ENCODE assay signal across 9 cellular contexts in genomic region chr1:67427947-67428346, GRCh38. TPM values are rescaled to one million over a fixed set of nuclear protein-coding genes. Genes with fewer than 3 reads are reported as not detected.
A peak's percentile ranks its signal among the peaks of the same experiment; 100 is the strongest.
DNase-seq lines count a peak whose midpoint lies in the region; ATAC-seq and TF ChIP-seq lines count a peak whose summit lies in the region.
"Had no signal": no experiment of that assay in that cellular context is flagged by ENCODE, and none has a peak within 500 bp of the region (broad histone marks: within the 10 kb centered on the region; RNA-seq: fewer than 3 reads in every experiment).

No MANE protein-coding gene starts in this region.

- H3K4me1 Mint-ChIP-seq in progenitor cell of endocrine pancreas (ENCODE audit: low read depth) = peaks cover 31% of the 10 kb centered on the region

- H3K4me1 ChIP-seq in ES-I3 (ENCODE audit: insufficient read depth, low read length) = peaks cover 7% of the 10 kb centered on the region; the same call in 1 of the 2 replicates
- H3K4me1 ChIP-seq in esophagus squamous epithelium = peaks cover 6 to 63% (median 27%) of the 10 kb centered on the region in 3 donors

- peak overlapping the region; percentile 93 for H3K9ac ChIP-seq in ES-I3 (ENCODE audit: low read depth, low read length)

- H3K36me3 Mint-ChIP-seq in progenitor cell of endocrine pancreas (ENCODE audit: insufficient read depth) = peaks cover 29% of the 10 kb centered on the region

- peak overlapping the region in 3 of 4 donors; percentile 94 to 99 (median 97) for H3K27ac ChIP-seq in esophagus squamous epithelium

- TF ChIP-seq CTCF in esophagus squamous epithelium (IDR thresholded peaks at IDR 0.05) (no peak), progenitor cell of endocrine pancreas (IDR thresholded peaks at IDR 0.05; ENCODE audit: unreplicated experiment) (no peak)

- peak overlapping the region; percentile 96 for H3K27ac Mint-ChIP-seq in progenitor cell of endocrine pancreas

- H3K36me3 ChIP-seq in ES-I3 (ENCODE audit: insufficient read depth, low read length) = peaks cover 16% of the 10 kb centered on the region
- peaks cover 4 to 34% (median 23%) of the 10 kb centered on the region in 3 donors for H3K36me3 ChIP-seq in esophagus squamous epithelium

- H3K27me3 Mint-ChIP-seq in progenitor cell of endocrine pancreas = no peaks in the 10 kb centered on the region

- H3K4me3 ChIP-seq in esophagus squamous epithelium = peak overlapping the region; percentile 73 to 94 (median 84)

- no peaks in the 10 kb centered on the region for H3K9me3 ChIP-seq in ES-I3 (ENCODE audit: control insufficient read depth, insufficient read depth, low read length)
- no peaks in the 10 kb centered on the region for H3K9me3 ChIP-seq in esophagus squamous epithelium

- ATAC-seq in GM21528 (IDR thresholded peaks at IDR 0.05; ENCODE audit: low FRiP score, unreplicated experiment) = no peak

- no peaks in the 10 kb centered on the region for H3K9me3 Mint-ChIP-seq in progenitor cell of endocrine pancreas (ENCODE audit: low read depth)

- in situ Hi-C loops in KBM-7 (cut with MboI; ENCODE audit: low pct_unique_long_range_greater_than_20kb, low sequenced_read_pairs) = no loop called here

- DNase-seq in RKO (ENCODE audit: low spot score) = peak; percentile 28
- no peak for DNase-seq in esophagus squamous epithelium (lab: John Stamatoyannopoulos, UW)
- no peak for DNase-seq in progenitor cell of endocrine pancreas (ENCODE audit: low spot score, unreplicated experiment)
- DNase-seq in cerebellum (ENCODE audit: low spot score) = no peak
- DNase-seq in NCI-H2171 (lab: John Stamatoyannopoulos, UW) = no peak
- no peak for DNase-seq in KBM-7
- DNase-seq: NK-92 treated with Interleukin-12 subunit alpha and Interleukin-12 subunit beta, amount 100 ng/mL, for 24 hours had no signal

- 0 to 4% methylated on average over 3 of the region's 3 CpGs for WGBS in esophagus squamous epithelium, 2 donors

- peak overlapping the region; percentile 86 for H3K4me3 Mint-ChIP-seq in progenitor cell of endocrine pancreas (ENCODE audit: low read depth)

- intact Hi-C loops in esophagus squamous epithelium (cut with DNase I) = no loop called here

- H3K27me3 ChIP-seq in esophagus squamous epithelium = no peaks in the 10 kb centered on the region

- TF ChIP-seq POLR2A in esophagus squamous epithelium (IDR thresholded peaks at IDR 0.05) = no peak

RNA-seq across cellular contexts. Expression of gene SERBP1, which starts 2.3 kb away (rescaled TPM):
- 100 to 1,000 TPM; 282 to 394 (median 357) TPM for total RNA-seq in esophagus squamous epithelium
- total RNA-seq in progenitor cell of endocrine pancreas = 265 and 268 TPM in 2 replicates
- 127 TPM for total RNA-seq in cerebellum
